Comparison of ENCODE assay signal across 1 cellular context in the genomic region with DNA sequence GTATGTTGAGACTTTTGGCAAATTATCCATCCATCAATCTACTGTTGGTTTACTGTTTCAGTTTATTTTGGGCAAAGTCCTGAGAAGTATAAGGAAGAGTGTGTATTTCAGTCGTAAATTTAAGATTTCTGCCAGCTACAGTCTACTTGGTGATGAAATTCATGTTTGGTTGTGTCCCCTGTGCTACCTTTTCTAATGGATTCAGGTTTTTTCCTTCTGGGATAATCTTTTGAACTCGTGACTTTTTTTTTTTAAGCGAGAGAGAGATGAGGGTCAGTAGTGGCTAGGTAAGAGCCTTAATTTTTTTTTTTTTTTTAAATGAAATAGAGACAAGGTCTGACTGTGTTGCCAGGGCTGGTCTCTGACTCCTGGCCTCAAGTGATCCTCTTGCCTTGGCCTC.
TF ChIP-seq lines count a peak whose summit lies in the region.

No MANE protein-coding gene starts in this region.

TF ChIP-seq in HCT116, 20 proteins besides CTCF, POLR2A, EP300 and RAD21 (continued from another document):
- TF ChIP-seq EZH2 (IDR thresholded peaks at IDR 0.05) (no peak), ELF1 (IDR thresholded peaks at IDR 0.05; ENCODE audit: borderline replicate concordance, low read depth) (no peak), YY1 (IDR thresholded peaks at IDR 0.05; ENCODE audit: extremely low read depth, insufficient replicate concordance, low read depth, low read length) (no peak), JUND (IDR thresholded peaks at IDR 0.05) (no peak), EGR1 (IDR thresholded peaks at IDR 0.05; ENCODE audit: low read depth) (no peak), CBX3 (IDR thresholded peaks at IDR 0.05; ENCODE audit: low read depth) (no peak), EZH2phosphoT487 (IDR thresholded peaks at IDR 0.05; ENCODE audit: borderline replicate concordance) (no peak), SP1 (IDR thresholded peaks at IDR 0.05; ENCODE audit: low read depth) (no peak), CEBPB (IDR thresholded peaks at IDR 0.05; ENCODE audit: low read depth) (no peak), SRF (IDR thresholded peaks at IDR 0.05; ENCODE audit: low read depth) (no peak)
- TF ChIP-seq, protein P1, sequence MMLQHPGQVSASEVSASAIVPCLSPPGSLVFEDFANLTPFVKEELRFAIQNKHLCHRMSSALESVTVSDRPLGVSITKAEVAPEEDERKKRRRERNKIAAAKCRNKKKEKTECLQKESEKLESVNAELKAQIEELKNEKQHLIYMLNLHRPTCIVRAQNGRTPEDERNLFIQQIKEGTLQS (IDR thresholded peaks at IDR 0.05) = no peak
- TF ChIP-seq, protein P2, sequence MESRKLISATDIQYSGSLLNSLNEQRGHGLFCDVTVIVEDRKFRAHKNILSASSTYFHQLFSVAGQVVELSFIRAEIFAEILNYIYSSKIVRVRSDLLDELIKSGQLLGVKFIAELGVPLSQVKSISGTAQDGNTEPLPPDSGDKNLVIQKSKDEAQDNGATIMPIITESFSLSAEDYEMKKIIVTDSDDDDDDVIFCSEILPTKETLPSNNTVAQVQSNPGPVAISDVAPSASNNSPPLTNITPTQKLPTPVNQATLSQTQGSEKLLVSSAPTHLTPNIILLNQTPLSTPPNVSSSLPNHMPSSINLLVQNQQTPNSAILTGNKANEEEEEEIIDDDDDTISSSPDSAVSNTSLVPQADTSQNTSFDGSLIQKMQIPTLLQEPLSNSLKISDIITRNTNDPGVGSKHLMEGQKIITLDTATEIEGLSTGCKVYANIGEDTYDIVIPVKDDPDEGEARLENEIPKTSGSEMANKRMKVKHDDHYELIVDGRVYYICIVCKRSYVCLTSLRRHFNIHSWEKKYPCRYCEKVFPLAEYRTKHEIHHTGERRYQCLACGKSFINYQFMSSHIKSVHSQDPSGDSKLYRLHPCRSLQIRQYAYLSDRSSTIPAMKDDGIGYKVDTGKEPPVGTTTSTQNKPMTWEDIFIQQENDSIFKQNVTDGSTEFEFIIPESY (IDR thresholded peaks at IDR 0.05; ENCODE audit: extremely low read depth, insufficient replicate concordance, low read length) = no peak
